ENCODE assay signal across 12 cellular contexts in the genomic region with DNA sequence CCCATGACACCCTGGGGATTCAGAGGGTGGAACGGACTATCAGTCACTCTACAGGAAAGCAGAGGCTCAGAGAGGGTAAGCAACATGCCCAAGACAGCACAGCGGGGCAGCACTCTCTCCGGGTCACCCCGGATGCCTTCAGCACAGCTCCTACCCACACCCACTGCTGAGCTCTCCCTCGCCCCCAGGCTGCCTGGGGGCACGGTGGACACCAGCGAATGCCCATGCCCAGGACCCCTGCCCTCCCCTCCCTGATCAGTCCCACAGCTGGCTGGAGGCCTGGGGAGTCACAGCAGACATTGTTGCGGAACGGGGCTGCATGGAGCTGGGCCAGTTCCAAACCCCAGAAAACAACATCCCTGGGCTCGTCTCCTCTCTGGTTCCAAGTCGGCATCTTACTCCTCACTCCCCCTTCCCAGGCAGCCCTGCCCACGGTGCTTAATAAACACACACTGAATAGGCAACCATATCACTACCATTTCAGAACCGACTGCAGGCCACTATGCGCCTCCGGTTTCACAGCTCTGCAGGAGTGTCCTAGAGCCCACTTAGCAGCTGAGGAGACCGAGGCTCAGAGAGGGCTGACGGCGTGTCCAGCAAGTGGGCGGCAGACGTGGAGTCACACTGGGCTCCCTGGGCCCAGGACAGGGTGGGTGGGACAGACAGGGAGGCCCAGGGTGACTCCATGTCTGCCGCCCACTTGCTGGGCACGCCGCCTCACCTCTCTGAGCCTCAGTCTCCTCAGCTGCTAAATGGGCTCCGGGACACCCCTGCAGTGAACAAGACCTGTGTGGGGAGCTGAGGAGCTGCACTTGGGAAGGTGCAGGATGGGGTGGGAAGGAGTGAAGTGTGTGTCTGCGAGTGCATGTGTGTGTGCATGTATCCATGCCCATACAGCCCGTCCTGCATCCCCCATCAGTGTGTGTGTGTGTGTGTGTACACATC. TPM values are rescaled to one million over a fixed set of nuclear protein-coding genes. Genes with fewer than 3 reads are reported as not detected.
DNase-seq lines count a peak whose midpoint lies in the region; ATAC-seq and TF ChIP-seq lines count a peak whose summit lies in the region.
"Had no signal": no experiment of that assay in that cellular context is flagged by ENCODE, and none has a peak within 500 bp of the region (broad histone marks: within the 10 kb centered on the region; RNA-seq: fewer than 3 reads in every experiment).

No MANE protein-coding gene starts in this region.

- in situ Hi-C loops in Panc1 (cut with HindIII; ENCODE audit: low pct_unique_long_range_greater_than_20kb, low sequenced_read_pairs): no loop called here
- in situ Hi-C loops in transverse colon (cut with MboI; ENCODE audit: low pct_ligation_motif_present in 1 of 4, low pct_unique_long_range_greater_than_20kb in 1 of 4, low sequenced_read_pairs in 3 of 4): no loop called here

- no peak for TF ChIP-seq CTCF in Panc1 (IDR thresholded peaks at IDR 0.05)
- TF ChIP-seq CTCF in breast epithelium (IDR thresholded peaks at IDR 0.05): no peak
- TF ChIP-seq CTCF in transverse colon (IDR thresholded peaks at IDR 0.05): no peak

- DNase-seq in Panc1 (ENCODE audit: low read depth, low spot score) (no peak), breast epithelium (ENCODE audit: low spot score in 2 of 2) (no peak), transverse colon (no peak), mucosa of gallbladder (ENCODE audit: low spot score) (no peak), COLO668 (lab: John Stamatoyannopoulos, UW; ENCODE audit: unreplicated experiment) (no peak)
- DNase-seq: activated CD8-positive, alpha-beta memory T cell treated with anti-CD3 and anti-CD28 coated beads for 24 hours; C1 segment of cervical spinal cord; colonic mucosa; NCI-H1436 had no signal

- peak overlapping the region; percentile 30 for H3K9ac ChIP-seq in mucosa of stomach (ENCODE audit: low read length)

- TF ChIP-seq POLR2A in breast epithelium (IDR thresholded peaks at IDR 0.05): no peak
- no peak for TF ChIP-seq POLR2A in transverse colon (IDR thresholded peaks at IDR 0.05)

- H3K36me3 ChIP-seq in Panc1 (ENCODE audit: control insufficient read depth, insufficient read depth, low read length) (no peaks in the 10 kb centered on the region), breast epithelium (no peaks in the 10 kb centered on the region), mucosa of stomach (ENCODE audit: control insufficient read depth, insufficient read depth, low read length) (no peaks in the 10 kb centered on the region), transverse colon (no peaks in the 10 kb centered on the region)
- H3K36me3 ChIP-seq: colonic mucosa had no signal

- BruUV-seq in Panc1 (replicated peaks; lab: Mats Ljungman, UMichigan): no TSS peak

- POLR2A ChIA-PET in Panc1 (lab: Charles Lee): no interaction called here

- intact Hi-C loops in Panc1 (cut with micrococcal nuclease; ENCODE audit: unreplicated experiment): no loop called here
- intact Hi-C loops in breast epithelium (cut with DNase I; ENCODE audit: low total_unique reads): no loop called here
- intact Hi-C loops in transverse colon (cut with DNase I; ENCODE audit: low total_unique reads): no loop called here

- no peaks in the 10 kb centered on the region for H3K27me3 ChIP-seq in Panc1 (ENCODE audit: control insufficient read depth, insufficient read depth, low read length)
- H3K27me3 ChIP-seq in breast epithelium: no peaks in the 10 kb centered on the region
- no peaks in the 10 kb centered on the region for H3K27me3 ChIP-seq in mucosa of stomach (ENCODE audit: control insufficient read depth, insufficient read depth, low read length)
- no peaks in the 10 kb centered on the region for H3K27me3 ChIP-seq in transverse colon
- H3K27me3 ChIP-seq: colonic mucosa had no signal

- no peak overlapping the region for H3K4me3 ChIP-seq in Panc1 (ENCODE audit: low read depth in 2 of 2, low read length in 2 of 2)
- no peak overlapping the region for H3K4me3 ChIP-seq in breast epithelium
- H3K4me3 ChIP-seq in mucosa of stomach (ENCODE audit: low read length): no peak overlapping the region
- H3K4me3 ChIP-seq in transverse colon: no peak overlapping the region
- H3K4me3 ChIP-seq: colonic mucosa had no signal

- no peak for TF ChIP-seq EP300 in transverse colon (IDR thresholded peaks at IDR 0.05; ENCODE audit: low read depth)

- 60 to 73% methylated on average over 2 to 25 of the region's 26 CpGs for WGBS in transverse colon (ENCODE audit: low coverage in 1 of 2), 2 donors

- H3K9me3 ChIP-seq in Panc1 (ENCODE audit: control insufficient read depth, insufficient read depth, low read depth, low read length): no peaks in the 10 kb centered on the region
- no peaks in the 10 kb centered on the region for H3K9me3 ChIP-seq in breast epithelium
- no peaks in the 10 kb centered on the region for H3K9me3 ChIP-seq in mucosa of stomach (ENCODE audit: control insufficient read depth, low read length)
- no peaks in the 10 kb centered on the region for H3K9me3 ChIP-seq in transverse colon
- H3K9me3 ChIP-seq: colonic mucosa had no signal

- peaks cover 77% of the 10 kb centered on the region for H3K4me1 ChIP-seq in Panc1 (ENCODE audit: control insufficient read depth, insufficient read depth, low read length)
- H3K4me1 ChIP-seq in breast epithelium: peaks cover 14 to 37% of the 10 kb centered on the region in 2 donors
- peaks cover 90% of the 10 kb centered on the region for H3K4me1 ChIP-seq in mucosa of stomach (ENCODE audit: control insufficient read depth, insufficient read depth, low read length)
- H3K4me1 ChIP-seq in transverse colon: peaks cover 80 to 90% (median 88%) of the 10 kb centered on the region in 4 donors

- CTCF ChIA-PET in Panc1 (lab: Charles Lee): no interaction called here

- peak overlapping the region; percentile 90 for H3K27ac ChIP-seq in Panc1 (ENCODE audit: low read length)
- peak overlapping the region; percentile 84 to 87 for H3K27ac ChIP-seq in breast epithelium
- peak overlapping the region; percentile 77 to 86 (median 84) for H3K27ac ChIP-seq in transverse colon

- ATAC-seq in Panc1: no peak
- ATAC-seq in GM21786 (IDR thresholded peaks at IDR 0.05; ENCODE audit: unreplicated experiment): no peak
- ATAC-seq: activated T-helper 17 cell treated with anti-CD3 and anti-CD28 coated beads, Interleukin-2, amount 50 U/mL, for 72 hours had no signal

RNA-seq across cellular contexts. Expression of gene CCDC85C, which starts 27.0 kb away (rescaled TPM):
- 96.6 TPM for total RNA-seq in Panc1 (2021; ENCODE audit: unreplicated experiment)
- polyA plus RNA-seq in Panc1 (2012; ENCODE audit: insufficient read length): 64.9 TPM
- 1 to 10 TPM; 1.3 to 8.3 (median 4.3) TPM for total RNA-seq in breast epithelium
- 10 to 100 TPM; 19.3 to 55.4 (median 45.7) TPM for total RNA-seq in transverse colon
- 41.3 TPM for total RNA-seq in mucosa of gallbladder
